Comparison of ENCODE assay signal across 13 cellular contexts in genomic region chr14:85607571-85608219, GRCh38.
DNase-seq lines count a peak whose midpoint lies in the region; ATAC-seq and TF ChIP-seq lines count a peak whose summit lies in the region.
"Had no signal": no experiment of that assay in that cellular context is flagged by ENCODE, and none has a peak within 500 bp of the region (broad histone marks: within the 10 kb centered on the region; RNA-seq: fewer than 3 reads in every experiment).

No MANE protein-coding gene starts in this region.

- DNase-seq in HK-2 (ENCODE audit: unreplicated experiment) = peak; percentile 10
- peak; percentile 57 to 62 for DNase-seq in SW 1271 (lab: John Stamatoyannopoulos, UW)
- peak; percentile 83 to 88 for DNase-seq in foreskin keratinocyte
- DNase-seq in stromal cell of bone marrow (ENCODE audit: low read depth) = peak; percentile 63
- no peak for DNase-seq in activated T-cell treated with anti-CD3 and anti-CD28 coated beads, Interleukin-2, amount 50 U/mL, for 1 hour
- no peak for DNase-seq in effector CD8-positive, alpha-beta T cell (lab: John Stamatoyannopoulos, UW)
- DNase-seq in WTC11 (ENCODE audit: low spot score) = no peak
- DNase-seq: activated effector memory CD4-positive, alpha-beta T cell treated with Interleukin-2 at 50 U/mL for 16 hours; NCI-H748 treated with DMSO at 0.1 percent for 48 hours; occipital lobe; upper lobe of left lung; WERI-Rb-1 had no signal

- peaks cover 10% of the 10 kb centered on the region for H3K4me1 Mint-ChIP-seq in WTC11
- H3K4me1 Mint-ChIP-seq: GM23338 had no signal

- peaks cover 15% of the 10 kb centered on the region for H3K4me1 ChIP-seq in foreskin keratinocyte

- peak; percentile 99 for ATAC-seq in foreskin keratinocyte
- ATAC-seq in WTC11 = no peak
- ATAC-seq: GM23338 had no signal

- no peak for TF ChIP-seq CTCF in foreskin keratinocyte (conservative IDR thresholded peaks at IDR 0.05)
- no peak for TF ChIP-seq CTCF in WTC11 (IDR thresholded peaks at IDR 0.05)

- H3K36me3 Mint-ChIP-seq in WTC11 = no peaks in the 10 kb centered on the region

- H3K4me3 Mint-ChIP-seq in WTC11 = no peak overlapping the region
- H3K4me3 Mint-ChIP-seq: GM23338 had no signal

- POLR2A ChIA-PET in WTC11 (lab: Charles Lee) = no interaction called here

- H3K27ac Mint-ChIP-seq in WTC11 = no peak overlapping the region
- H3K27ac Mint-ChIP-seq: GM23338 had no signal

- CTCF ChIA-PET in WTC11 (lab: Charles Lee) = no interaction called here

- no peaks in the 10 kb centered on the region for H3K27me3 ChIP-seq in foreskin keratinocyte
- H3K27me3 ChIP-seq: upper lobe of left lung had no signal

- H3K9me3 Mint-ChIP-seq in WTC11 = 0 out of 2 replicates have a peak, but pooled peaks cover 4% of the 10 kb centered on the region
- H3K9me3 Mint-ChIP-seq: GM23338 had no signal

- H3K27me3 Mint-ChIP-seq in WTC11 (ENCODE audit: low read depth) = no peaks in the 10 kb centered on the region

- peak overlapping the region; percentile 93 for H3K27ac ChIP-seq in foreskin keratinocyte
- H3K27ac ChIP-seq: upper lobe of left lung, WERI-Rb-1 had no signal

TF ChIP-seq in WTC11, 78 proteins besides CTCF, POLR2A, EP300 and RAD21:
- TF ChIP-seq OVOL2 (CRISPR knock-in tag; IDR thresholded peaks at IDR 0.05; ENCODE audit: borderline replicate concordance) (no peak), FOXP1 (CRISPR knock-in tag; IDR thresholded peaks at IDR 0.05; ENCODE audit: borderline replicate concordance) (no peak), STAT6 (CRISPR knock-in tag; conservative IDR thresholded peaks at IDR 0.05; ENCODE audit: low read depth) (no peak), ZNF219 (CRISPR knock-in tag; IDR thresholded peaks at IDR 0.05; ENCODE audit: borderline replicate concordance) (no peak), CBFB (CRISPR knock-in tag; IDR thresholded peaks at IDR 0.05; ENCODE audit: low read depth) (no peak), RORB (CRISPR knock-in tag; IDR thresholded peaks at IDR 0.05) (no peak)
- TF ChIP-seq, protein P1, sequence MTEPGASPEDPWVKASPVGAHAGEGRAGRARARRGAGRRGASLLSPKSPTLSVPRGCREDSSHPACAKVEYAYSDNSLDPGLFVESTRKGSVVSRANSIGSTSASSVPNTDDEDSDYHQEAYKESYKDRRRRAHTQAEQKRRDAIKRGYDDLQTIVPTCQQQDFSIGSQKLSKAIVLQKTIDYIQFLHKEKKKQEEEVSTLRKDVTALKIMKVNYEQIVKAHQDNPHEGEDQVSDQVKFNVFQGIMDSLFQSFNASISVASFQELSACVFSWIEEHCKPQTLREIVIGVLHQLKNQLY (CRISPR knock-in tag; IDR thresholded peaks at IDR 0.05) = no peak

Comparison
In these comparisons a context has a peak if more than half of its experiments do, and no peak if none do; other contexts are left out.
1. DNase-seq: peak in HK-2 (single experiment), SW 1271 (2 of 2), foreskin keratinocyte (2 of 2) and stromal cell of bone marrow (single experiment); none in activated T-cell treated with anti-CD3 and anti-CD28 coated beads, Interleukin-2, amount 50 U/mL, for 1 hour (single experiment), effector CD8-positive, alpha-beta T cell (single experiment) and WTC11 (single experiment).